Comparison of ENCODE assay signal across 12 cellular contexts in the genomic region with DNA sequence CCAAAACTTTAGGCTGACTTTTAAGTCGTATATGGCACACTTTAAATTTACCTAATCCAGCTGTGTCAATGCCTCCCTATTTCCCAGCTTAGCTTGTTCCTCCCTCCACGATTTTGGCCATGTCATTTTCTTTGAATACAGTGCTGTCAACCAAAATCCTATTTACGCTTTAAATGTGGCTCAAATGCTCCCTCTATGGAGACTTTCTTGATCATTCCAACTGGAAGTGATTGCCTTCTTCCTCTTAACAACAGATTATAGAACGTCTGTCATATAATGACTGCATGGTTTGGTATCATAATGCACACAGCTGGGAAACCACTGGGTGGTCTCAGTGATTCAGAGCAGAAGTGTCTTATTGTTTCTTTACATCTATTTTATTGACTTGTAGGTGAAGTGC. TPM values are rescaled to one million over a fixed set of nuclear protein-coding genes. Genes with fewer than 3 reads are reported as not detected.
DNase-seq lines count a peak whose midpoint lies in the region; ATAC-seq and TF ChIP-seq lines count a peak whose summit lies in the region.
"Had no signal": no experiment of that assay in that cellular context is flagged by ENCODE, and none has a peak within 500 bp of the region (broad histone marks: within the 10 kb centered on the region; RNA-seq: fewer than 3 reads in every experiment).

No MANE protein-coding gene starts in this region.

- H3K79me2 ChIP-seq in PC-9 (ENCODE audit: low read depth): no peaks in the 10 kb centered on the region

- no peaks in the 10 kb centered on the region for H3K9me3 ChIP-seq in BE2C
- H3K9me3 ChIP-seq in uterus: no peaks in the 10 kb centered on the region
- no peaks in the 10 kb centered on the region for H3K9me3 ChIP-seq in PC-9 (ENCODE audit: insufficient read depth, low read depth)

- no peak for DNase-seq in BE2C
- peak; percentile 35 for DNase-seq in HCEC 1CT
- peak in 1 of 2 donors; percentile 50 for DNase-seq in foreskin fibroblast
- no peak for DNase-seq in uterus
- DNase-seq in PC-9: no peak
- DNase-seq: amniotic stem cell; DMS79 treated with DMSO at 0.1 percent for 48 hours; stimulated activated CD4-positive, alpha-beta T cell treated with anti-CD3 and anti-CD28 coated beads, Interleukin-12 subunit alpha, Interleukin-12 subunit beta, amount 100 ng/mL, for 4 hours had no signal

- intact Hi-C loops in uterus (cut with DNase I; ENCODE audit: low total_unique reads) (no loop called here), PC-9 (cut with micrococcal nuclease; ENCODE audit: unreplicated experiment) (no loop called here)

- CTCF ChIA-PET in PC-9 (lab: Charles Lee): no interaction called here

- no peak for TF ChIP-seq POLR2A in uterus (IDR thresholded peaks at IDR 0.05)

- no peak overlapping the region for H2AFZ ChIP-seq in PC-9

- H3K36me3 ChIP-seq in BE2C (no peaks in the 10 kb centered on the region), uterus (no peaks in the 10 kb centered on the region), PC-9 (ENCODE audit: low read depth) (no peaks in the 10 kb centered on the region)

- peaks cover 18% of the 10 kb centered on the region for H3F3A ChIP-seq in PC-9 (ENCODE audit: insufficient read depth, low read depth)

- no peaks in the 10 kb centered on the region for H3K4me1 ChIP-seq in BE2C
- no peaks in the 10 kb centered on the region for H3K4me1 ChIP-seq in uterus
- peaks cover 15% of the 10 kb centered on the region for H3K4me1 ChIP-seq in PC-9 (replicated peaks; ENCODE audit: insufficient read depth)

- no peak overlapping the region for H3K4me2 ChIP-seq in PC-9

- peak; percentile 54; the same call in 2 of the 3 replicates for ATAC-seq in SK-N-SH treated with all-trans-retinoic acid at 6 μM for 48 hours
- no peak for ATAC-seq in HG02885 (IDR thresholded peaks at IDR 0.05; ENCODE audit: poor library complexity, unreplicated experiment)
- ATAC-seq in HG03442 (IDR thresholded peaks at IDR 0.05; ENCODE audit: unreplicated experiment): no peak

- no TSS peak for BruUV-seq in PC-9 (replicated peaks; lab: Mats Ljungman, UMichigan)

- POLR2A ChIA-PET in PC-9 (lab: Charles Lee; ENCODE audit: unreplicated experiment): interaction anchor here (0.6 kb wide), 1 partner anchor 467 kb away, joined by 3 read pairs; no protein-coding TSS in a partner anchor

- H4K20me1 ChIP-seq in PC-9 (ENCODE audit: insufficient read depth): no peaks in the 10 kb centered on the region

- no peak overlapping the region for H3K4me3 ChIP-seq in BE2C (ENCODE audit: low read depth, low read length)
- H3K4me3 ChIP-seq in foreskin fibroblast (ENCODE audit: low read depth in 1 of 2, low read length in 2 of 2): no peak overlapping the region
- no peak overlapping the region for H3K4me3 ChIP-seq in uterus
- H3K4me3 ChIP-seq in PC-9: no peak overlapping the region

- no peaks in the 10 kb centered on the region for H3K9me2 ChIP-seq in PC-9 (ENCODE audit: insufficient read depth)

- H3K27ac ChIP-seq in uterus (no peak overlapping the region), PC-9 (no peak overlapping the region)

- peak; percentile 33 for TF ChIP-seq CTCF in BE2C (IDR thresholded peaks at IDR 0.05; ENCODE audit: low read depth, low read length)
- TF ChIP-seq CTCF in foreskin fibroblast (IDR thresholded peaks at IDR 0.05; ENCODE audit: low read depth, low read length): peak; percentile 13
- no peak for TF ChIP-seq CTCF in uterus (IDR thresholded peaks at IDR 0.05)
- no peak for TF ChIP-seq CTCF in PC-9 (conservative IDR thresholded peaks at IDR 0.05)

- H3K27me3 ChIP-seq in BE2C (no peaks in the 10 kb centered on the region), uterus (no peaks in the 10 kb centered on the region), PC-9 (ENCODE audit: insufficient read depth, low read depth) (no peaks in the 10 kb centered on the region)

TF ChIP-seq in SK-N-SH treated with all-trans-retinoic acid at 6 μM for 48 hours, 23 proteins besides CTCF, POLR2A, EP300 and RAD21:
- TF ChIP-seq OSR1 (CRISPR knock-in tag; IDR thresholded peaks at IDR 0.05) (no peak), CSDC2 (CRISPR knock-in tag; IDR thresholded peaks at IDR 0.05) (no peak), SNAI2 (CRISPR knock-in tag; IDR thresholded peaks at IDR 0.05) (no peak), ZFP30 (CRISPR knock-in tag; IDR thresholded peaks at IDR 0.05) (no peak), ARNTL (CRISPR knock-in tag; IDR thresholded peaks at IDR 0.05; ENCODE audit: borderline replicate concordance, low read depth) (no peak), ZNF70 (CRISPR knock-in tag; IDR thresholded peaks at IDR 0.05) (no peak)
- TF ChIP-seq, protein P1, sequence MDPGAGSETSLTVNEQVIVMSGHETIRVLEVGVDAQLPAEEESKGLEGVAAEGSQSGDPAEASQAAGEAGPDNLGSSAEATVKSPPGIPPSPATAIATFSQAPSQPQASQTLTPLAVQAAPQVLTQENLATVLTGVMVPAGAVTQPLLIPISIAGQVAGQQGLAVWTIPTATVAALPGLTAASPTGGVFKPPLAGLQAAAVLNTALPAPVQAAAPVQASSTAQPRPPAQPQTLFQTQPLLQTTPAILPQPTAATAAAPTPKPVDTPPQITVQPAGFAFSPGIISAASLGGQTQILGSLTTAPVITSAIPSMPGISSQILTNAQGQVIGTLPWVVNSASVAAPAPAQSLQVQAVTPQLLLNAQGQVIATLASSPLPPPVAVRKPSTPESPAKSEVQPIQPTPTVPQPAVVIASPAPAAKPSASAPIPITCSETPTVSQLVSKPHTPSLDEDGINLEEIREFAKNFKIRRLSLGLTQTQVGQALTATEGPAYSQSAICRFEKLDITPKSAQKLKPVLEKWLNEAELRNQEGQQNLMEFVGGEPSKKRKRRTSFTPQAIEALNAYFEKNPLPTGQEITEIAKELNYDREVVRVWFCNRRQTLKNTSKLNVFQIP (CRISPR knock-in tag; IDR thresholded peaks at IDR 0.05; ENCODE audit: borderline replicate concordance, low read depth): no peak
- TF ChIP-seq, protein P2, sequence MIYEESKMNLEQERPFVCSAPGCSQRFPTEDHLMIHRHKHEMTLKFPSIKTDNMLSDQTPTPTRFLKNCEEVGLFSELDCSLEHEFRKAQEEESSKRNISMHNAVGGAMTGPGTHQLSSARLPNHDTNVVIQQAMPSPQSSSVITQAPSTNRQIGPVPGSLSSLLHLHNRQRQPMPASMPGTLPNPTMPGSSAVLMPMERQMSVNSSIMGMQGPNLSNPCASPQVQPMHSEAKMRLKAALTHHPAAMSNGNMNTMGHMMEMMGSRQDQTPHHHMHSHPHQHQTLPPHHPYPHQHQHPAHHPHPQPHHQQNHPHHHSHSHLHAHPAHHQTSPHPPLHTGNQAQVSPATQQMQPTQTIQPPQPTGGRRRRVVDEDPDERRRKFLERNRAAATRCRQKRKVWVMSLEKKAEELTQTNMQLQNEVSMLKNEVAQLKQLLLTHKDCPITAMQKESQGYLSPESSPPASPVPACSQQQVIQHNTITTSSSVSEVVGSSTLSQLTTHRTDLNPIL (CRISPR knock-in tag; IDR thresholded peaks at IDR 0.05; ENCODE audit: low read depth): no peak
- TF ChIP-seq, protein P3, sequence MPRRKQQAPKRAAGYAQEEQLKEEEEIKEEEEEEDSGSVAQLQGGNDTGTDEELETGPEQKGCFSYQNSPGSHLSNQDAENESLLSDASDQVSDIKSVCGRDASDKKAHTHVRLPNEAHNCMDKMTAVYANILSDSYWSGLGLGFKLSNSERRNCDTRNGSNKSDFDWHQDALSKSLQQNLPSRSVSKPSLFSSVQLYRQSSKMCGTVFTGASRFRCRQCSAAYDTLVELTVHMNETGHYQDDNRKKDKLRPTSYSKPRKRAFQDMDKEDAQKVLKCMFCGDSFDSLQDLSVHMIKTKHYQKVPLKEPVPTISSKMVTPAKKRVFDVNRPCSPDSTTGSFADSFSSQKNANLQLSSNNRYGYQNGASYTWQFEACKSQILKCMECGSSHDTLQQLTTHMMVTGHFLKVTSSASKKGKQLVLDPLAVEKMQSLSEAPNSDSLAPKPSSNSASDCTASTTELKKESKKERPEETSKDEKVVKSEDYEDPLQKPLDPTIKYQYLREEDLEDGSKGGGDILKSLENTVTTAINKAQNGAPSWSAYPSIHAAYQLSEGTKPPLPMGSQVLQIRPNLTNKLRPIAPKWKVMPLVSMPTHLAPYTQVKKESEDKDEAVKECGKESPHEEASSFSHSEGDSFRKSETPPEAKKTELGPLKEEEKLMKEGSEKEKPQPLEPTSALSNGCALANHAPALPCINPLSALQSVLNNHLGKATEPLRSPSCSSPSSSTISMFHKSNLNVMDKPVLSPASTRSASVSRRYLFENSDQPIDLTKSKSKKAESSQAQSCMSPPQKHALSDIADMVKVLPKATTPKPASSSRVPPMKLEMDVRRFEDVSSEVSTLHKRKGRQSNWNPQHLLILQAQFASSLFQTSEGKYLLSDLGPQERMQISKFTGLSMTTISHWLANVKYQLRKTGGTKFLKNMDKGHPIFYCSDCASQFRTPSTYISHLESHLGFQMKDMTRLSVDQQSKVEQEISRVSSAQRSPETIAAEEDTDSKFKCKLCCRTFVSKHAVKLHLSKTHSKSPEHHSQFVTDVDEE (CRISPR knock-in tag; IDR thresholded peaks at IDR 0.05): no peak
- TF ChIP-seq, protein P4, sequence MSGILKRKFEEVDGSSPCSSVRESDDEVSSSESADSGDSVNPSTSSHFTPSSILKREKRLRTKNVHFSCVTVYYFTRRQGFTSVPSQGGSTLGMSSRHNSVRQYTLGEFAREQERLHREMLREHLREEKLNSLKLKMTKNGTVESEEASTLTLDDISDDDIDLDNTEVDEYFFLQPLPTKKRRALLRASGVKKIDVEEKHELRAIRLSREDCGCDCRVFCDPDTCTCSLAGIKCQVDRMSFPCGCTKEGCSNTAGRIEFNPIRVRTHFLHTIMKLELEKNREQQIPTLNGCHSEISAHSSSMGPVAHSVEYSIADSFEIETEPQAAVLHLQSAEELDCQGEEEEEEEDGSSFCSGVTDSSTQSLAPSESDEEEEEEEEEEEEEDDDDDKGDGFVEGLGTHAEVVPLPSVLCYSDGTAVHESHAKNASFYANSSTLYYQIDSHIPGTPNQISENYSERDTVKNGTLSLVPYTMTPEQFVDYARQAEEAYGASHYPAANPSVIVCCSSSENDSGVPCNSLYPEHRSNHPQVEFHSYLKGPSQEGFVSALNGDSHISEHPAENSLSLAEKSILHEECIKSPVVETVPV (CRISPR knock-in tag; IDR thresholded peaks at IDR 0.05): no peak
TF ChIP-seq in SK-N-SH treated with all-trans-retinoic acid at 6 μM for 48 hours: peak in this region for 0.

RNA-seq across cellular contexts. Expression of a gene that starts 18.9 kb away (rescaled TPM):
- 4.2 TPM for polyA plus RNA-seq in BE2C (2012; ENCODE audit: insufficient read depth, insufficient read length, low read depth)
- 10 to 100 TPM in 1 of 4 donors, 1 to 10 TPM in 2, not detected in 1; 3.0 to 10.3 (median 3.5) TPM for total RNA-seq in uterus
- 0.50 and 1.3 TPM in 2 replicates for total RNA-seq in PC-9 (2021)
- total RNA-seq: neural crest cell had no signal

Comparison
In these comparisons a context has a peak if more than half of its experiments do, and no peak if none do; other contexts are left out.
1. CTCF ChIP-seq: peak in BE2C (single experiment) and foreskin fibroblast (single experiment); none in uterus (0 of 4) and PC-9 (single experiment).